ENCODE assay signal across 12 cellular contexts in the genomic region with DNA sequence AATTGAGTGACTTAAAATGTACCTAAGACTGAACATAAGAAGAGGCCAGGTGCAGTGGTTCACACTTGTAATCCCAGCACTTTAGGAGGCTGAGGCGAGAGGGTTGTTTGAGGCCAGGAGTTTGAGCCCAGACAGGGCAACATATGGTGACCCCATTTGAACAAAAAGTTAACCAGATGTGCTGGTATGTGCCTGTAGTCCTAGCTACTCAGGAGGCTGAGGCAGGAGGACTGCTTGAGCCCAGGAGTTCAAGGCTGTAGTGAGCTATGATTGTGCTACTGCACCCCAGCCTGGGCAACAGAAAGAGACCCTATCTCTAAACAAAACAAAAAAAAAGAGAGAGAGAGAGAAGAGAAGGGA. TPM values are rescaled to one million over a fixed set of nuclear protein-coding genes. Genes with fewer than 3 reads are reported as not detected.
A peak's percentile ranks its signal among the peaks of the same experiment; 100 is the strongest.
DNase-seq lines count a peak whose midpoint lies in the region; ATAC-seq and TF ChIP-seq lines count a peak whose summit lies in the region.
"Had no signal": no experiment of that assay in that cellular context is flagged by ENCODE, and none has a peak within 500 bp of the region (broad histone marks: within the 10 kb centered on the region; RNA-seq: fewer than 3 reads in every experiment).

No MANE protein-coding gene starts in this region.

- H3K4me1 Mint-ChIP-seq in CD4-positive, alpha-beta T cell (ENCODE audit: low read depth): peaks cover 25% of the 10 kb centered on the region

- H3K9me3 Mint-ChIP-seq in CD4-positive, alpha-beta T cell: no peaks in the 10 kb centered on the region
- H3K9me3 Mint-ChIP-seq: activated T-helper 1 cell treated with anti-CD3 and anti-CD28 coated beads, Interleukin-12 subunit alpha, Interleukin-12 subunit beta, Interleukin-2, Interleukin-4 antibody, amounts not matched to agents 30 ng/mL and 10 ng/mL and 1 ng/mL, durations not matched to agents 14 hours and 24 hours and 36 hours; T-cell had no signal

- no peaks in the 10 kb centered on the region for H3K36me3 ChIP-seq in Loucy (ENCODE audit: insufficient read depth, low read length)
- no peaks in the 10 kb centered on the region for H3K36me3 ChIP-seq in colonic mucosa
- H3K36me3 ChIP-seq in neuronal stem cell (replicated peaks in 1 of 2; ENCODE audit: control insufficient read depth in 2 of 2, insufficient read depth in 2 of 2, low read length in 2 of 2): no peaks in the 10 kb centered on the region

- POLR2A ChIA-PET in AG04450 (lab: Yijun Ruan, JAX): interaction anchor here (1.2 to 2.0 kb wide), 2 partner anchors 10 to 12 kb away, joined by 3 to 8 read pairs; partner anchors contain the start of gene PAQR8
- POLR2A ChIA-PET in CD4-positive, alpha-beta T cell (lab: Charles Lee): interaction anchor here (2.2 kb wide), 1 partner anchor 10 kb away, joined by 8 read pairs; the partner anchor contains the start of gene PAQR8

- no peak overlapping the region for H3K4me3 Mint-ChIP-seq in CD4-positive, alpha-beta T cell
- H3K4me3 Mint-ChIP-seq: activated T-helper 1 cell treated with anti-CD3 and anti-CD28 coated beads, Interleukin-12 subunit alpha, Interleukin-12 subunit beta, Interleukin-2, Interleukin-4 antibody, amounts not matched to agents 30 ng/mL and 10 ng/mL and 1 ng/mL, durations not matched to agents 14 hours and 24 hours and 36 hours; T-cell had no signal

- no peaks in the 10 kb centered on the region for H3K79me1 ChIP-seq in neuronal stem cell (ENCODE audit: low read depth, low read length)

- H3F3A ChIP-seq in Loucy (ENCODE audit: low read depth): no peaks in the 10 kb centered on the region

- H2BK120ac ChIP-seq in neuronal stem cell (ENCODE audit: low read depth, low read length): no peak overlapping the region

- H3K27me3 Mint-ChIP-seq in CD4-positive, alpha-beta T cell: no peaks in the 10 kb centered on the region
- H3K27me3 Mint-ChIP-seq: T-cell had no signal

- H2AFZ ChIP-seq in Loucy (ENCODE audit: low read length) (peak overlapping the region; percentile 58; the same call in 1 of the 2 replicates), neuronal stem cell (ENCODE audit: low read length) (peak overlapping the region; percentile 27)

- no peaks in the 10 kb centered on the region for H3K9me2 ChIP-seq in Loucy (replicated peaks; ENCODE audit: low read depth, low read length)

- H3K79me2 ChIP-seq in Loucy (ENCODE audit: insufficient read depth, low read length): no peaks in the 10 kb centered on the region

- no CpG with 5 or more reads among the region's 1 CpG for WGBS in neuronal stem cell (ENCODE audit: extremely low coverage in 2 of 2, insufficient read length in 2 of 2, insufficient replicate concordance in 1 of 2), 2 donors

- H2BK12ac ChIP-seq in neuronal stem cell (ENCODE audit: low read length): no peak overlapping the region

- H3K23ac ChIP-seq in neuronal stem cell (ENCODE audit: low read depth, low read length, poor library complexity): no peak overlapping the region

- no peak overlapping the region for H4K8ac ChIP-seq in neuronal stem cell (ENCODE audit: low read depth, low read length)

- H3K9ac ChIP-seq in Loucy (ENCODE audit: low read depth, low read length, poor library complexity, severe bottlenecking): no peak overlapping the region
- peak overlapping the region in 1 of 2 donors; percentile 47 for H3K9ac ChIP-seq in colonic mucosa (ENCODE audit: low read depth in 2 of 2, low read length in 2 of 2)
- no peak overlapping the region for H3K9ac ChIP-seq in neuronal stem cell (ENCODE audit: low read depth, low read length, poor library complexity)

- no peak overlapping the region for H2AK5ac ChIP-seq in neuronal stem cell (ENCODE audit: low read depth, low read length)

- intact Hi-C loops in colonic mucosa (cut with DNase I): no loop called here
- intact Hi-C loops in CD4-positive, alpha-beta T cell (cut with DNase I, micrococcal nuclease): no loop called here

- no peak overlapping the region for H3K27ac Mint-ChIP-seq in CD4-positive, alpha-beta T cell
- H3K27ac Mint-ChIP-seq: activated T-helper 1 cell treated with anti-CD3 and anti-CD28 coated beads, Interleukin-12 subunit alpha, Interleukin-12 subunit beta, Interleukin-2, Interleukin-4 antibody, amounts not matched to agents 30 ng/mL and 10 ng/mL and 1 ng/mL, durations not matched to agents 14 hours and 24 hours and 36 hours had no signal

- H2BK15ac ChIP-seq in neuronal stem cell (ENCODE audit: low read length): no peak overlapping the region

- peak overlapping the region; percentile 95 for H3K27ac ChIP-seq in AG04450 (ENCODE audit: low read depth, low read length)
- peak overlapping the region; percentile 67 for H3K27ac ChIP-seq in colonic mucosa
- no peak overlapping the region for H3K27ac ChIP-seq in neuronal stem cell (replicated peaks; ENCODE audit: low read length)
- H3K27ac ChIP-seq in CD4-positive, alpha-beta T cell (ENCODE audit: low read depth, low read length): no peak overlapping the region

- no peak overlapping the region for H3K4ac ChIP-seq in neuronal stem cell (ENCODE audit: low read length)

- no peak for TF ChIP-seq CTCF in AG04450 (IDR thresholded peaks at IDR 0.05; ENCODE audit: low read depth, low read length)
- TF ChIP-seq CTCF in Loucy (conservative IDR thresholded peaks at IDR 0.05; ENCODE audit: low read length): no peak
- TF ChIP-seq CTCF in colonic mucosa (IDR thresholded peaks at IDR 0.05): no peak
- no peak for TF ChIP-seq CTCF in CD4-positive, alpha-beta T cell (IDR thresholded peaks at IDR 0.05)

- H3K9me3 ChIP-seq in AG04450 (ENCODE audit: control insufficient read depth, insufficient read depth, low read length) (no peaks in the 10 kb centered on the region), Loucy (ENCODE audit: insufficient read depth, low read depth, low read length) (no peaks in the 10 kb centered on the region), colonic mucosa (no peaks in the 10 kb centered on the region), neuronal stem cell (replicated peaks in 1 of 2; ENCODE audit: control insufficient read depth in 2 of 2, insufficient read depth in 1 of 2, low read depth in 1 of 2, low read length in 2 of 2) (no peaks in the 10 kb centered on the region)
- H3K9me3 ChIP-seq in CD4-positive, alpha-beta T cell (ENCODE audit: control insufficient read depth, low read length): no peaks in the 10 kb centered on the region

- DNase-seq in AG04450 (ENCODE audit: low read depth, low spot score) (no peak), colonic mucosa (no peak), neuronal stem cell (ENCODE audit: low spot score) (no peak), ecto neural progenitor cell (ENCODE audit: low spot score) (no peak), DMS 273 (lab: John Stamatoyannopoulos, UW; ENCODE audit: unreplicated experiment) (no peak)
- no peak for DNase-seq in central memory CD4-positive, alpha-beta T cell
- DNase-seq in CD4-positive, alpha-beta T cell: no peak
- DNase-seq: activated CD4-positive, alpha-beta T cell treated with anti-CD3 and anti-CD28 coated beads for 48 hours; glutamatergic neuron had no signal

- H3K4me1 ChIP-seq in Loucy (ENCODE audit: insufficient read depth, low read length, poor library complexity, severe bottlenecking) (peaks cover 15% of the 10 kb centered on the region), colonic mucosa (peaks cover 3% of the 10 kb centered on the region), neuronal stem cell (ENCODE audit: control insufficient read depth in 2 of 2, insufficient read depth in 1 of 2, low read depth in 1 of 2, low read length in 2 of 2) (peaks cover 10 to 12% of the 10 kb centered on the region in 2 donors)

- no peak for ATAC-seq in CD4-positive, alpha-beta T cell (ENCODE audit: poor library complexity)
- ATAC-seq: T-cell had no signal

- H3K4me3 ChIP-seq in AG04450 (ENCODE audit: low read depth, low read length) (peak overlapping the region; percentile 42), Loucy (ENCODE audit: low read length, poor library complexity, severe bottlenecking) (no peak overlapping the region), colonic mucosa (no peak overlapping the region), neuronal stem cell (ENCODE audit: low read length in 2 of 2) (no peak overlapping the region)

- H3K18ac ChIP-seq in neuronal stem cell (ENCODE audit: low read length): no peak overlapping the region

- H3K27me3 ChIP-seq in AG04450 (ENCODE audit: control insufficient read depth, insufficient read depth, low read length): no peaks in the 10 kb centered on the region
- H3K27me3 ChIP-seq in Loucy (ENCODE audit: insufficient read depth, low read length, poor library complexity, severe bottlenecking): no peaks in the 10 kb centered on the region
- no peaks in the 10 kb centered on the region for H3K27me3 ChIP-seq in colonic mucosa
- H3K27me3 ChIP-seq in neuronal stem cell (ENCODE audit: control insufficient read depth in 3 of 3, insufficient read depth in 3 of 3, low read depth in 1 of 3, low read length in 3 of 3): no peaks in the 10 kb centered on the region
- no peaks in the 10 kb centered on the region for H3K27me3 ChIP-seq in CD4-positive, alpha-beta T cell (ENCODE audit: control insufficient read depth, insufficient read depth, low read length)

- no peak overlapping the region for H3K14ac ChIP-seq in neuronal stem cell (ENCODE audit: low read length)

- CTCF ChIA-PET in AG04450 (lab: Charles Lee): interaction anchor here (0.7 to 3.6 kb wide), 5 partner anchors 10 to 302 kb away, joined by 3 to 18 read pairs (median 4); partner anchors contain the start of genes MCM3 and PAQR8
- CTCF ChIA-PET in CD4-positive, alpha-beta T cell (lab: Charles Lee): no interaction called here

- no peaks in the 10 kb centered on the region for H3K36me3 Mint-ChIP-seq in CD4-positive, alpha-beta T cell (ENCODE audit: low read depth)
- H3K36me3 Mint-ChIP-seq: T-cell had no signal

- H3K4me2 ChIP-seq in Loucy (ENCODE audit: low read depth, low read length, poor library complexity, severe bottlenecking) (peak overlapping the region; percentile 13), neuronal stem cell (ENCODE audit: insufficient read depth, low read length, poor library complexity, severe bottlenecking) (no peak overlapping the region)

- no peaks in the 10 kb centered on the region for H4K20me1 ChIP-seq in Loucy (ENCODE audit: insufficient read depth, low read length, poor library complexity, severe bottlenecking)

- no peak overlapping the region for H2BK5ac ChIP-seq in neuronal stem cell (ENCODE audit: low read length)

- no peak overlapping the region for H4K91ac ChIP-seq in neuronal stem cell (ENCODE audit: low read depth, low read length, poor library complexity)

RNA-seq across cellular contexts. Expression of gene PAQR8, which starts 10.1 kb away (rescaled TPM):
- polyA plus RNA-seq in AG04450 (2011; rRNA removed): 4.2 and 4.6 TPM in 2 replicates
- polyA minus RNA-seq in AG04450 (2011; rRNA and poly(A)+ RNA removed): 4.6 and 5.3 TPM in 2 replicates
- 10 to 100 TPM; 65.8 to 87.8 TPM for total RNA-seq in colonic mucosa
- polyA plus RNA-seq in neuronal stem cell (2013, experiment 1 of 2): 16.4 TPM
- polyA plus RNA-seq in neuronal stem cell (2013, experiment 2 of 2): 16.7 TPM
- total RNA-seq in CD4-positive, alpha-beta T cell: 1 to 10 TPM; 1.8 to 1.9 TPM

Comparison
In these comparisons a context has a peak if more than half of its experiments do, and no peak if none do; other contexts are left out.
1. H3K27ac ChIP-seq: peak in AG04450 (single experiment) and colonic mucosa (single experiment); none in neuronal stem cell (single experiment) and CD4-positive, alpha-beta T cell (single experiment).
2. RNA of gene PAQR8, which starts 10.1 kb away (total RNA-seq): 65.8 to 87.8 TPM in colonic mucosa; 1.8 to 1.9 TPM in CD4-positive, alpha-beta T cell; every median in the first group is over 10 times any median in the second.